ENCODE assay signal across 8 cellular contexts in the genomic region with DNA sequence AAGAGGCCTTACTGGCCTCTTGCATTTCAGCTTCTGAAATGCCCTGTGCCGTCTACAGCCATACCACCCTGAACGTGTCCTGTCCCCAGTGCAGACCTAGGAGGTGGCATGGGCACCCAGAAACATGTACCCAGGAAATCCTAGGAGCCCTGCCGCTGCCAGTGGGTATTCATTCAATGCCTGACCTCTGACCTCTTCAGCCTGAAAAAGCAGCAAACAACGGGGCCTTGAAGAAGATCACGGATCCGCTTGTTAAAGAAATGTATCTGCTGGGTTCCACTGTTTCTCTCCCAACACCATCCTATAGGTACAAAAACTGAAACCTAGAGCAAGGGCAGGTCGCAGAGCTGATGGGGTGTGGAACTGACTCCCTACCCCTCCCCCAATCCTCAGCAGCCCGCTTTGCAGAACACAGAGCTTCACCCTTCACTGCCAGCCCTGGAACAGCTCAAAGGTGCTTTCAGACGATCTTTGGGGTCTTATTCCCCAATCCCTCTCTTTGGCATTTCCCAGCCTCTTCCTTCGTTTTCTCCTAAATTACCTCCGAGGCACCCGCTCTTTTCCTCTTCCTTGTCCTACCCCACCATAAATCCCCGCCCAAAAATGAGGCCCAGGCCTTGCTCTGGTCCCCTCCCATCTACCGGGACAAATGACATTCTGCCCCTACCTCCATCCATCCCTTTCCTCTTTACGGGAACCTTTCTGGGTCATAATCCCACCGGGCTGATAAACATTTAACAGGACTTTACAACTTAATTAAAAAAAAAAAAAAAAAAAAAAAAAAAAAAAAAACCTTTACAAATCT. TPM values are rescaled to one million over a fixed set of nuclear protein-coding genes. Genes with fewer than 3 reads are reported as not detected.
DNase-seq lines count a peak whose midpoint lies in the region; TF ChIP-seq lines count a peak whose summit lies in the region.
"Not testable (repeated sequence)": the region's sequence is repeated elsewhere in the genome, so short reads cannot be mapped to it uniquely, and the experiment has no call there.

No MANE protein-coding gene starts in this region.

- TF ChIP-seq CTCF in HFFc6 (IDR thresholded peaks at IDR 0.05); SU-DHL-6 (IDR thresholded peaks at IDR 0.05; ENCODE audit: insufficient read depth, low read length, poor library complexity, severe bottlenecking); dorsolateral prefrontal cortex (IDR thresholded peaks at IDR 0.05 in 54 of 56, conservative IDR thresholded peaks at IDR 0.05 in 2 of 56; ENCODE audit: low read depth in 1 of 56, partially characterized antibody in 56 of 56); nephron progenitor cell (IDR thresholded peaks at IDR 0.05): not testable (repeated sequence)

- not testable (repeated sequence) for H3K27me3 Mint-ChIP-seq in HFFc6 (ENCODE audit: insufficient read depth); activated naive CD4-positive, alpha-beta T cell treated with anti-CD3 and anti-CD28 coated beads, Interleukin-2, amount 50 U/mL, for 24 hours; nephron progenitor cell (ENCODE audit: low read depth, poor library complexity); stimulated activated naive CD8-positive, alpha-beta T cell treated with anti-CD3 and anti-CD28 coated beads, Interleukin-15, Interleukin-2, amounts not matched to agents 100 ng/mL and 50 ng/mL, for 24 hours

- not testable (repeated sequence) for H3K27me3 ChIP-seq in BLaER1; SU-DHL-6 (ENCODE audit: low read length); dorsolateral prefrontal cortex; iPS-18a (ENCODE audit: control insufficient read depth, insufficient read depth, low read length)

- H3K9me3 Mint-ChIP-seq in HFFc6; activated naive CD4-positive, alpha-beta T cell treated with anti-CD3 and anti-CD28 coated beads, Interleukin-2, amount 50 U/mL, for 24 hours; nephron progenitor cell; stimulated activated naive CD8-positive, alpha-beta T cell treated with anti-CD3 and anti-CD28 coated beads, Interleukin-15, Interleukin-2, amounts not matched to agents 100 ng/mL and 50 ng/mL, for 24 hours: not testable (repeated sequence)

- not testable (repeated sequence) for H3F3A ChIP-seq in SU-DHL-6 (ENCODE audit: insufficient read depth)

- not testable (repeated sequence) for H3K4me1 ChIP-seq in BLaER1; iPS-18a (ENCODE audit: control insufficient read depth, low read depth, low read length)

- not testable (repeated sequence) for H3K27ac ChIP-seq in BLaER1; SU-DHL-6 (ENCODE audit: low read depth, low read length); iPS-18a (ENCODE audit: low read length)
- peak overlapping the region in 3 of 59 donors; percentile 29 to 56 (median 38) for H3K27ac ChIP-seq in dorsolateral prefrontal cortex

- DNase-seq in HFFc6, dorsolateral prefrontal cortex, nephron progenitor cell: not testable (repeated sequence)

- H3K36me3 ChIP-seq in BLaER1; SU-DHL-6 (ENCODE audit: low read length); iPS-18a (ENCODE audit: control insufficient read depth, low read depth, low read length): not testable (repeated sequence)

- intact Hi-C loops in dorsolateral prefrontal cortex (cut with DNase I): not testable (repeated sequence)

- H3K4me3 Mint-ChIP-seq in HFFc6 (peak overlapping the region; percentile 75), nephron progenitor cell (peak overlapping the region; percentile 73)
- peak overlapping the region; percentile 58 for H3K4me3 Mint-ChIP-seq in activated naive CD4-positive, alpha-beta T cell treated with anti-CD3 and anti-CD28 coated beads, Interleukin-2, amount 50 U/mL, for 24 hours
- peak overlapping the region; percentile 76 for H3K4me3 Mint-ChIP-seq in stimulated activated naive CD8-positive, alpha-beta T cell treated with anti-CD3 and anti-CD28 coated beads, Interleukin-15, Interleukin-2, amounts not matched to agents 100 ng/mL and 50 ng/mL, for 24 hours

- not testable (repeated sequence) for H3K4me1 Mint-ChIP-seq in HFFc6 (ENCODE audit: low read depth); nephron progenitor cell; stimulated activated naive CD8-positive, alpha-beta T cell treated with anti-CD3 and anti-CD28 coated beads, Interleukin-15, Interleukin-2, amounts not matched to agents 100 ng/mL and 50 ng/mL, for 24 hours (ENCODE audit: low read depth)
- H3K4me1 Mint-ChIP-seq in activated naive CD4-positive, alpha-beta T cell treated with anti-CD3 and anti-CD28 coated beads, Interleukin-2, amount 50 U/mL, for 24 hours: peaks cover 16% of the 10 kb centered on the region

- not testable (repeated sequence) for H4K20me1 ChIP-seq in BLaER1; SU-DHL-6 (ENCODE audit: low read depth, low read length)

- H2AFZ ChIP-seq in SU-DHL-6 (ENCODE audit: low read depth, low read length, severe bottlenecking): not testable (repeated sequence)

- not testable (repeated sequence) for H3K9me2 ChIP-seq in SU-DHL-6 (replicated peaks; ENCODE audit: insufficient read depth, low read length)

- H3K9ac ChIP-seq in BLaER1 (peak overlapping the region; percentile 70; the same call in 1 of the 2 replicates), SU-DHL-6 (ENCODE audit: low read length) (peak overlapping the region; percentile 52)
- H3K9ac ChIP-seq in iPS-18a (ENCODE audit: low read length): not testable (repeated sequence)

- not testable (repeated sequence) for H3K9me3 ChIP-seq in BLaER1; SU-DHL-6 (ENCODE audit: insufficient read depth, low read length); iPS-18a (ENCODE audit: control insufficient read depth, low read depth, low read length)

- not testable (repeated sequence) for H3K27ac Mint-ChIP-seq in HFFc6; activated naive CD4-positive, alpha-beta T cell treated with anti-CD3 and anti-CD28 coated beads, Interleukin-2, amount 50 U/mL, for 24 hours; nephron progenitor cell; stimulated activated naive CD8-positive, alpha-beta T cell treated with anti-CD3 and anti-CD28 coated beads, Interleukin-15, Interleukin-2, amounts not matched to agents 100 ng/mL and 50 ng/mL, for 24 hours

- H3K4me2 ChIP-seq in BLaER1 (peak overlapping the region; percentile 52), SU-DHL-6 (ENCODE audit: low read depth, low read length, poor library complexity, severe bottlenecking) (peak overlapping the region; percentile 48)

- not testable (repeated sequence) for H3K36me3 Mint-ChIP-seq in HFFc6 (ENCODE audit: low read depth); activated naive CD4-positive, alpha-beta T cell treated with anti-CD3 and anti-CD28 coated beads, Interleukin-2, amount 50 U/mL, for 24 hours; nephron progenitor cell (ENCODE audit: low read depth)
- peaks cover 13% of the 10 kb centered on the region for H3K36me3 Mint-ChIP-seq in stimulated activated naive CD8-positive, alpha-beta T cell treated with anti-CD3 and anti-CD28 coated beads, Interleukin-15, Interleukin-2, amounts not matched to agents 100 ng/mL and 50 ng/mL, for 24 hours (ENCODE audit: low read depth)

- not testable (repeated sequence) for H3K79me2 ChIP-seq in SU-DHL-6 (ENCODE audit: insufficient read depth, low read length)

- peak overlapping the region; percentile 67 for H3K4me3 ChIP-seq in BLaER1
- H3K4me3 ChIP-seq in SU-DHL-6 (ENCODE audit: insufficient read depth, low read length, poor library complexity, severe bottlenecking): peak overlapping the region; percentile 48
- peak overlapping the region in 52 of 59 donors; percentile 6 to 76 (median 58) for H3K4me3 ChIP-seq in dorsolateral prefrontal cortex
- peak overlapping the region; percentile 50 for H3K4me3 ChIP-seq in iPS-18a (ENCODE audit: low read length)

RNA-seq across cellular contexts. Expression of a gene that starts 1.3 kb away (rescaled TPM):
- total RNA-seq in HFFc6 (2021; fragmentation: NEBNext Ultra II Directional; extraction: Animal tissue kit (Norgen Biotek cat#: 25700)): 100 to 1,000 TPM; 211 to 262 (median 239) TPM
- 100 to 1,000 TPM in 119 of 120 experiments, 10 to 100 TPM in 1; 57.3 to 397 (median 203) TPM for total RNA-seq in dorsolateral prefrontal cortex
